In genomic region chr7:217781-218180, GRCh38 we compare ENCODE assay signal across 14 cellular contexts. TPM values are rescaled to one million over a fixed set of nuclear protein-coding genes. Genes with fewer than 3 reads are reported as not detected.
DNase-seq lines count a peak whose midpoint lies in the region; ATAC-seq and TF ChIP-seq lines count a peak whose summit lies in the region.
"Had no signal": no experiment of that assay in that cellular context is flagged by ENCODE, and none has a peak within 500 bp of the region (broad histone marks: within the 10 kb centered on the region; RNA-seq: fewer than 3 reads in every experiment).

No MANE protein-coding gene starts in this region.

- ATAC-seq in stimulated activated naive B cell treated with anti-CD40 and anti-IgM and Interleukin-4, amounts not matched to agents 10 μg/mL and 1 μg/mL and 100 μg/mL, for 72 hours (replicated peaks) = no peak
- ATAC-seq: A549 had no signal

- no peak for TF ChIP-seq POLR2A in adrenal gland (IDR thresholded peaks at IDR 0.05)

- H3K9me3 Mint-ChIP-seq in endodermal cell = no peaks in the 10 kb centered on the region
- no peaks in the 10 kb centered on the region for H3K9me3 Mint-ChIP-seq in stimulated activated naive B cell treated with anti-CD40 and anti-IgM and Interleukin-4, amounts not matched to agents 10 μg/mL and 1 μg/mL and 100 μg/mL, for 72 hours

- no peak for TF ChIP-seq RAD21 in liver (IDR thresholded peaks at IDR 0.05)

- TF ChIP-seq CTCF in endodermal cell (conservative IDR thresholded peaks at IDR 0.05) (no peak), liver (IDR thresholded peaks at IDR 0.05; ENCODE audit: low read depth, low read length, missing input control) (no peak), adrenal gland (IDR thresholded peaks at IDR 0.05) (no peak)

- H3K9ac ChIP-seq in endodermal cell (ENCODE audit: extremely low read depth, low read length, poor library complexity, severe bottlenecking) (no peak overlapping the region), liver (ENCODE audit: low read depth in 1 of 2, low read length in 2 of 2) (peak overlapping the region in 1 of 2 donors; percentile 65)
- H3K9ac ChIP-seq: GM23248 had no signal

- H3K4me3 Mint-ChIP-seq in endodermal cell = no peak overlapping the region
- no peak overlapping the region for H3K4me3 Mint-ChIP-seq in stimulated activated naive B cell treated with anti-CD40 and anti-IgM and Interleukin-4, amounts not matched to agents 10 μg/mL and 1 μg/mL and 100 μg/mL, for 72 hours
- H3K4me3 Mint-ChIP-seq: CD4-positive, alpha-beta memory T cell had no signal

- WGBS in endodermal cell (ENCODE audit: insufficient coverage in 1 of 2, insufficient read length in 1 of 2), 2 experiments = 92 to 95% methylated on average over 16 to 21 of the region's 21 CpGs
- 92% methylated on average over 21 of the region's 21 CpGs for WGBS in liver
- 91 to 93% (median 92%) methylated on average over 16 to 21 of the region's 21 CpGs for WGBS in adrenal gland, 4 donors

- H3K27ac Mint-ChIP-seq in endodermal cell = no peak overlapping the region
- H3K27ac Mint-ChIP-seq in stimulated activated naive B cell treated with anti-CD40 and anti-IgM and Interleukin-4, amounts not matched to agents 10 μg/mL and 1 μg/mL and 100 μg/mL, for 72 hours = peak overlapping the region; percentile 20
- H3K27ac Mint-ChIP-seq: CD4-positive, alpha-beta memory T cell had no signal

- H3K36me3 Mint-ChIP-seq in endodermal cell (ENCODE audit: low read depth) = peaks cover 14% of the 10 kb centered on the region
- no peaks in the 10 kb centered on the region for H3K36me3 Mint-ChIP-seq in stimulated activated naive B cell treated with anti-CD40 and anti-IgM and Interleukin-4, amounts not matched to agents 10 μg/mL and 1 μg/mL and 100 μg/mL, for 72 hours
- H3K36me3 Mint-ChIP-seq: CD4-positive, alpha-beta memory T cell had no signal

- H3K9me3 ChIP-seq in endodermal cell (ENCODE audit: control insufficient read depth, low read length) = no peaks in the 10 kb centered on the region
- H3K9me3 ChIP-seq in liver (ENCODE audit: control insufficient read depth in 4 of 4, low read length in 3 of 4) = no peaks in the 10 kb centered on the region
- H3K9me3 ChIP-seq in adrenal gland (replicated peaks in 1 of 3) = no peaks in the 10 kb centered on the region
- H3K9me3 ChIP-seq: A549, BE2C had no signal

- H3K4me3 ChIP-seq in endodermal cell (ENCODE audit: low read length) (no peak overlapping the region), liver (ENCODE audit: low read depth in 1 of 3, low read length in 3 of 3) (no peak overlapping the region), adrenal gland (no peak overlapping the region)
- H3K4me3 ChIP-seq: A549, GM23248 had no signal

- H3K27me3 ChIP-seq in endodermal cell (ENCODE audit: control insufficient read depth, insufficient read depth, low read length, poor library complexity, severe bottlenecking) = no peaks in the 10 kb centered on the region
- no peaks in the 10 kb centered on the region for H3K27me3 ChIP-seq in liver (ENCODE audit: control insufficient read depth in 4 of 4, insufficient read depth in 4 of 4, low read length in 3 of 4)
- H3K27me3 ChIP-seq in adrenal gland = no peaks in the 10 kb centered on the region
- H3K27me3 ChIP-seq: BE2C had no signal

- no peaks in the 10 kb centered on the region for H3K36me3 ChIP-seq in endodermal cell (ENCODE audit: control insufficient read depth, insufficient read depth, low read length)
- peaks cover 0 to 2% (median under 1%) of the 10 kb centered on the region in 4 donors for H3K36me3 ChIP-seq in liver (ENCODE audit: control insufficient read depth in 4 of 4, insufficient read depth in 3 of 4, low read depth in 1 of 4, low read length in 3 of 4)
- H3K36me3 ChIP-seq in adrenal gland (replicated peaks in 1 of 2) = peaks cover 0 to 12% of the 10 kb centered on the region in 2 donors
- H3K36me3 ChIP-seq: BE2C had no signal

- H3K27ac ChIP-seq in endodermal cell (ENCODE audit: low read depth, low read length) (peak overlapping the region; percentile 44), liver (ENCODE audit: low read depth in 1 of 2, low read length in 2 of 2) (peak overlapping the region; percentile 84 to 91), adrenal gland (no peak overlapping the region)
- H3K27ac ChIP-seq: C4-2B, GM23248 had no signal

- no peaks in the 10 kb centered on the region for H3K4me1 ChIP-seq in endodermal cell (ENCODE audit: control insufficient read depth, insufficient read depth, low read length)
- peaks cover 23 to 61% (median 39%) of the 10 kb centered on the region in 4 donors for H3K4me1 ChIP-seq in liver (ENCODE audit: control insufficient read depth in 4 of 4, insufficient read depth in 4 of 4, low read length in 3 of 4)
- H3K4me1 ChIP-seq in adrenal gland (replicated peaks in 1 of 2) = peaks cover 0 to 12% of the 10 kb centered on the region in 2 donors
- H3K4me1 ChIP-seq: BE2C had no signal

- intact Hi-C loops in adrenal gland (cut with DNase I) = no loop called here

- DNase-seq in SK-N-DZ (ENCODE audit: low spot score) = peak; percentile 41
- no peak for DNase-seq in endodermal cell
- no peak for DNase-seq in stimulated activated naive B cell treated with anti-CD40 and anti-IgM and Interleukin-4, amounts not matched to agents 10 μg/mL and 1 μg/mL and 100 μg/mL, for 72 hours
- no peak for DNase-seq in adrenal gland
- DNase-seq in DMS79 treated with DMSO at 0.1 percent for 48 hours (lab: John Stamatoyannopoulos, UW) = no peak
- no peak for DNase-seq in GM19240 (ENCODE audit: insufficient read length, low spot score)
- DNase-seq: BE2C, GF-D8, GM23248, IMR-90 had no signal

- H3K4me1 Mint-ChIP-seq in endodermal cell = peaks cover 4% of the 10 kb centered on the region
- no peaks in the 10 kb centered on the region for H3K4me1 Mint-ChIP-seq in stimulated activated naive B cell treated with anti-CD40 and anti-IgM and Interleukin-4, amounts not matched to agents 10 μg/mL and 1 μg/mL and 100 μg/mL, for 72 hours

- no peaks in the 10 kb centered on the region for H3K27me3 Mint-ChIP-seq in endodermal cell (ENCODE audit: insufficient read depth)
- H3K27me3 Mint-ChIP-seq in stimulated activated naive B cell treated with anti-CD40 and anti-IgM and Interleukin-4, amounts not matched to agents 10 μg/mL and 1 μg/mL and 100 μg/mL, for 72 hours = peaks cover 5 to 6% of the 10 kb centered on the region in 2 donors

TF ChIP-seq in liver, 16 proteins besides CTCF, POLR2A, EP300 and RAD21:
- TF ChIP-seq GABPA (IDR thresholded peaks at IDR 0.05 in 1 of 2, conservative IDR thresholded peaks at IDR 0.05 in 1 of 2) (no peak), SP1 (IDR thresholded peaks at IDR 0.05) (no peak), RXRA (IDR thresholded peaks at IDR 0.05) (no peak), MAX (IDR thresholded peaks at IDR 0.05) (no peak), NR2F2 (IDR thresholded peaks at IDR 0.05) (no peak)

RNA-seq across cellular contexts. Expression of gene FAM20C, which starts 25.4 kb away (rescaled TPM):
- 12.9 and 14.3 TPM in 2 replicates for polyA plus RNA-seq in SK-N-DZ (2014; cell fraction: cytosol; rRNA removed)
- 17.7 and 19.5 TPM in 2 replicates for polyA plus RNA-seq in SK-N-DZ (2014; cell fraction: nucleus; rRNA removed)
- 10 to 100 TPM; 33.5 to 53.5 TPM for total RNA-seq in endodermal cell
- polyA plus RNA-seq in endodermal cell (2013, experiment 1 of 2) = 19.9 TPM
- polyA plus RNA-seq in endodermal cell (2013, experiment 2 of 2) = 18.4 TPM
- 10 to 100 TPM; 13.4 to 31.7 TPM for total RNA-seq in liver
- 10 to 100 TPM; 31.3 to 40.4 TPM for polyA plus RNA-seq in liver
- 10 to 100 TPM; 21.4 to 57.9 (median 38.8) TPM for total RNA-seq in adrenal gland
- polyA plus RNA-seq in adrenal gland = 10 to 100 TPM in 2 of 3 donors, 1 to 10 TPM in 1; 7.5 to 31.0 (median 24.0) TPM
- polyA plus RNA-seq: CD4-positive, alpha-beta memory T cell had no signal

Comparison
In these comparisons a context has a peak if more than half of its experiments do, and no peak if none do; other contexts are left out.
1. H3K27ac ChIP-seq: peak in endodermal cell (single experiment) and liver (2 of 2); none in adrenal gland (0 of 5).